2 cellular contexts compared by ENCODE assay signal in genomic region chr1:3553166-3553939, GRCh38.
A peak's percentile ranks its signal among the peaks of the same experiment; 100 is the strongest.
TF ChIP-seq lines count a peak whose summit lies in the region.

No MANE protein-coding gene starts in this region.

TF ChIP-seq in HEK293, 187 proteins besides CTCF, POLR2A, EP300 and RAD21 (continued from another document):
- peak; percentile 39; the same call in 1 of the 2 replicates for TF ChIP-seq SP7 (tag by site-specific recombination; IDR thresholded peaks at IDR 0.05)
- peak; percentile 63 for TF ChIP-seq ZFHX2 (tag by site-specific recombination; conservative IDR thresholded peaks at IDR 0.05)
- no peak for TF ChIP-seq ZNF704 (tag by site-specific recombination; IDR thresholded peaks at IDR 0.05)
- TF ChIP-seq ZNF266 (tag by site-specific recombination; IDR thresholded peaks at IDR 0.05; ENCODE audit: low read depth), result no peak
- TF ChIP-seq GLIS1 (tag by site-specific recombination; IDR thresholded peaks at IDR 0.05), result peak; percentile 97
- no peak for TF ChIP-seq ZNF585B (tag by site-specific recombination; IDR thresholded peaks at IDR 0.05)
- no peak for TF ChIP-seq ZNF16 (tag by site-specific recombination; IDR thresholded peaks at IDR 0.05; ENCODE audit: low read depth)
- no peak for TF ChIP-seq ZBTB44 (tag by site-specific recombination; IDR thresholded peaks at IDR 0.05)
- TF ChIP-seq SP2 (tag by site-specific recombination; IDR thresholded peaks at IDR 0.05), result peak; percentile 19; the same call in 1 of the 2 replicates

TF ChIP-seq in SK-N-SH, 30 proteins besides CTCF, POLR2A, EP300 and RAD21:
- TF ChIP-seq IRF3 (IDR thresholded peaks at IDR 0.05; ENCODE audit: low read depth, low read length) (no peak), REST (IDR thresholded peaks at IDR 0.05; ENCODE audit: low read depth, low read length) (no peak)
- TF ChIP-seq, protein P1, sequence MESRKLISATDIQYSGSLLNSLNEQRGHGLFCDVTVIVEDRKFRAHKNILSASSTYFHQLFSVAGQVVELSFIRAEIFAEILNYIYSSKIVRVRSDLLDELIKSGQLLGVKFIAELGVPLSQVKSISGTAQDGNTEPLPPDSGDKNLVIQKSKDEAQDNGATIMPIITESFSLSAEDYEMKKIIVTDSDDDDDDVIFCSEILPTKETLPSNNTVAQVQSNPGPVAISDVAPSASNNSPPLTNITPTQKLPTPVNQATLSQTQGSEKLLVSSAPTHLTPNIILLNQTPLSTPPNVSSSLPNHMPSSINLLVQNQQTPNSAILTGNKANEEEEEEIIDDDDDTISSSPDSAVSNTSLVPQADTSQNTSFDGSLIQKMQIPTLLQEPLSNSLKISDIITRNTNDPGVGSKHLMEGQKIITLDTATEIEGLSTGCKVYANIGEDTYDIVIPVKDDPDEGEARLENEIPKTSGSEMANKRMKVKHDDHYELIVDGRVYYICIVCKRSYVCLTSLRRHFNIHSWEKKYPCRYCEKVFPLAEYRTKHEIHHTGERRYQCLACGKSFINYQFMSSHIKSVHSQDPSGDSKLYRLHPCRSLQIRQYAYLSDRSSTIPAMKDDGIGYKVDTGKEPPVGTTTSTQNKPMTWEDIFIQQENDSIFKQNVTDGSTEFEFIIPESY (IDR thresholded peaks at IDR 0.05; ENCODE audit: borderline replicate concordance, low read depth), result no peak
